In the genomic region with DNA sequence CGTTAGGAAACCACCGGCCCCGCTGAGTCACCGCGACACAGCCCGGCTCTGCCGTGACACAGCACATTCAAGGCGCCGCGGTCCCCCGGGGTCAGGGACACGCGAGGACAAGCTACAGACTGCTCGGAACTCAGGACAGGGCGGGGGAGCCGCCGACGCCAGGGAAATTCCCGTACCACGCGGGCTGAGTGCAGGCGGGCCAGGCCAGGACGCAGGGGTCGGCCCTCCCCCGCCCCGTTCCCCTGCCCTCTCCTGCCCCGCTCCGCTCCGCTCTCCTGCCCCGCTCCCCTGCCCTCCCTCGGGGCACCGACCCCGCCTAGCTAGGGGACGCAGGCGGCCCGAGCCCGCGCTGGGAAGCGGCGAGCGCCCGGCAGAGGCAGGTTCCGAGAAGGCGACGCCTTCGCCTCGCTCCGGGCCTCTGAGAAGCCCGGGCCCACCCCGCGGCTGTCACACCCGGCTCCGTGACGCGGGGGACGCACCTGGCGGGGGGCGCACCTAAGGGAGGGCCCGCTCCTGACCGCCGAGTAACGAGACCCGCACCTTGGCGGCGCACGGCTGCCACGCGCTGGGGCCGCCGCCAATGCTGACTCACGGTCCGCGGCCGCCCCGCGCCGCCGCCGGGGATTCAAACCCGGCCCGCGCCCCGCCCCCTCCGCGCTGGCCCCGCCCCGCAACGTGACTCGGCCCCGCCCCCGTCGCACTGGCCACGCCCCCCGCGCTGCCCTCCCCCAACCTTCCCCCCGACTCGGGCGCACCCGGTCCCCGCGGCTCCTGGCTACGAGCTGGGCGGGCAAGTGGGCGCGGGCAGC, we compare ENCODE assay signal across 8 cellular contexts. TPM values are rescaled to one million over a fixed set of nuclear protein-coding genes. Genes with fewer than 3 reads are reported as not detected.
DNase-seq lines count a peak whose midpoint lies in the region; ATAC-seq and TF ChIP-seq lines count a peak whose summit lies in the region.

No MANE protein-coding gene starts in this region.

- peak overlapping the region; percentile 83 for H2AFZ ChIP-seq in SU-DHL-6 (ENCODE audit: low read depth, low read length, severe bottlenecking)

- H3K4me2 ChIP-seq in SU-DHL-6 (ENCODE audit: low read depth, low read length, poor library complexity, severe bottlenecking) = peak overlapping the region; percentile 57

- intact Hi-C loops in heart left ventricle (cut with DNase I) (no loop called here), upper lobe of right lung (cut with DNase I) (no loop called here)

- H3K9me3 ChIP-seq in SU-DHL-6 (ENCODE audit: insufficient read depth, low read length) (no peaks in the 10 kb centered on the region), heart left ventricle (no peaks in the 10 kb centered on the region), upper lobe of right lung (no peaks in the 10 kb centered on the region)

- peaks cover 8% of the 10 kb centered on the region for H3K4me1 Mint-ChIP-seq in progenitor cell of endocrine pancreas (ENCODE audit: low read depth)

- H3K9ac ChIP-seq in SU-DHL-6 (ENCODE audit: low read length) = peak overlapping the region; percentile 79

- TF ChIP-seq POLR2A in heart left ventricle (IDR thresholded peaks at IDR 0.05) = peak in 1 of 2 donors; percentile 36

- peaks cover 3 to 27% (median 14%) of the 10 kb centered on the region in 12 donors for H3K4me1 ChIP-seq in heart left ventricle
- H3K4me1 ChIP-seq in upper lobe of right lung = peaks cover 11% of the 10 kb centered on the region

- H3K36me3 ChIP-seq in SU-DHL-6 (ENCODE audit: low read length) (no peaks in the 10 kb centered on the region), heart left ventricle (peaks cover 0 to 56% (median 22%) of the 10 kb centered on the region in 9 donors), upper lobe of right lung (peaks cover 16% of the 10 kb centered on the region)

- peak overlapping the region; percentile 73 for H3K4me3 Mint-ChIP-seq in progenitor cell of endocrine pancreas (ENCODE audit: low read depth)

- H3K4me3 ChIP-seq in SU-DHL-6 (ENCODE audit: insufficient read depth, low read length, poor library complexity, severe bottlenecking) (peak overlapping the region; percentile 76), heart left ventricle (peak overlapping the region; percentile 26 to 74 (median 58)), upper lobe of right lung (peak overlapping the region; percentile 51)

- peaks cover 7% of the 10 kb centered on the region for H3K27me3 Mint-ChIP-seq in progenitor cell of endocrine pancreas

- no peaks in the 10 kb centered on the region for H3K9me2 ChIP-seq in SU-DHL-6 (replicated peaks; ENCODE audit: insufficient read depth, low read length)

- H3K9me3 Mint-ChIP-seq in progenitor cell of endocrine pancreas (ENCODE audit: low read depth) = no peaks in the 10 kb centered on the region

- H3K27ac ChIP-seq in SU-DHL-6 (ENCODE audit: low read depth, low read length) = no peak overlapping the region; the same call in 1 of the 2 replicates
- peak overlapping the region; percentile 47 to 90 (median 84) for H3K27ac ChIP-seq in heart left ventricle
- peak overlapping the region; percentile 70 for H3K27ac ChIP-seq in upper lobe of right lung

- peak; percentile 72 to 93 (median 90) for ATAC-seq in heart left ventricle
- ATAC-seq in upper lobe of right lung = peak; percentile 86

- H4K20me1 ChIP-seq in SU-DHL-6 (ENCODE audit: low read depth, low read length) = no peaks in the 10 kb centered on the region

- no peaks in the 10 kb centered on the region for H3F3A ChIP-seq in SU-DHL-6 (ENCODE audit: insufficient read depth)

- H3K27me3 ChIP-seq in SU-DHL-6 (ENCODE audit: low read length) (no peaks in the 10 kb centered on the region), heart left ventricle (no peaks in the 10 kb centered on the region), upper lobe of right lung (no peaks in the 10 kb centered on the region)

- 0 to 3% (median 1%) methylated on average over 30 to 105 of the region's 105 CpGs for WGBS in heart left ventricle, 4 donors

- H3K27ac Mint-ChIP-seq in progenitor cell of endocrine pancreas = peak overlapping the region; percentile 85

- peaks cover 2% of the 10 kb centered on the region for H3K36me3 Mint-ChIP-seq in progenitor cell of endocrine pancreas (ENCODE audit: insufficient read depth)

- DNase-seq in NCI-H2081 (lab: John Stamatoyannopoulos, UW) (peak; percentile 41 to 63), NCI-H2081 treated with DMSO at 0.1 percent for 48 hours (lab: John Stamatoyannopoulos, UW) (no peak), HT1080 (ENCODE audit: low read depth) (peak; percentile 64), heart left ventricle (peak; percentile 83 to 93 (median 90)), progenitor cell of endocrine pancreas (ENCODE audit: low spot score, unreplicated experiment) (peak; percentile 62), upper lobe of right lung (peak; percentile 89)
- peak; percentile 32 for DNase-seq in activated naive CD8-positive, alpha-beta T cell treated with anti-CD3 and anti-CD28 coated beads, Interleukin-2, amount 50 U/mL, for 16 hours (ENCODE audit: low read depth, low spot score)

- TF ChIP-seq CTCF in SU-DHL-6 (IDR thresholded peaks at IDR 0.05; ENCODE audit: insufficient read depth, low read length, poor library complexity, severe bottlenecking) = no peak
- no peak for TF ChIP-seq CTCF in heart left ventricle (IDR thresholded peaks at IDR 0.05)
- TF ChIP-seq CTCF in progenitor cell of endocrine pancreas (IDR thresholded peaks at IDR 0.05; ENCODE audit: unreplicated experiment) = no peak
- TF ChIP-seq CTCF in upper lobe of right lung (IDR thresholded peaks at IDR 0.05) = no peak

- peaks cover 11% of the 10 kb centered on the region; the same call in 1 of the 2 replicates for H3K79me2 ChIP-seq in SU-DHL-6 (ENCODE audit: insufficient read depth, low read length)

RNA-seq across cellular contexts. Expression of a gene that starts 27.5 kb away (rescaled TPM):
- total RNA-seq in HT1080 (2014; rRNA removed; shearing (Covaris generic)) = 38.2 and 38.9 TPM in 2 replicates
- polyA plus RNA-seq in HT1080 (2015; cell fraction: cytosol; rRNA removed) = 32.2 and 45.9 TPM in 2 replicates
- polyA plus RNA-seq in HT1080 (2015; cell fraction: nucleus; rRNA removed) = 43.5 and 49.4 TPM in 2 replicates
- 10 to 100 TPM; 25.4 to 54.2 (median 31.0) TPM for total RNA-seq in heart left ventricle
- polyA plus RNA-seq in heart left ventricle = 10 to 100 TPM; 31.9 to 45.0 TPM
- total RNA-seq in progenitor cell of endocrine pancreas = 49.7 and 51.7 TPM in 2 replicates
- total RNA-seq in upper lobe of right lung = 82.9 TPM

RNA-seq across cellular contexts. Expression of a gene that starts 27.6 kb away (rescaled TPM):
- total RNA-seq in HT1080 (2014; rRNA removed; shearing (Covaris generic)) = 103 and 109 TPM in 2 replicates
- polyA plus RNA-seq in HT1080 (2015; cell fraction: cytosol; rRNA removed) = 75.2 and 81.5 TPM in 2 replicates
- 32.7 and 38.3 TPM in 2 replicates for polyA plus RNA-seq in HT1080 (2015; cell fraction: nucleus; rRNA removed)
- total RNA-seq in heart left ventricle = 100 to 1,000 TPM in 1 of 9 donors, 10 to 100 TPM in 8; 46.3 to 108 (median 58.9) TPM
- polyA plus RNA-seq in heart left ventricle = 10 to 100 TPM; 60.0 to 75.4 TPM
- total RNA-seq in progenitor cell of endocrine pancreas = 52.6 and 56.8 TPM in 2 replicates
- total RNA-seq in upper lobe of right lung = 43.8 TPM

RNA-seq across cellular contexts. Expression of a gene that starts 35.2 kb away (rescaled TPM):
- total RNA-seq in HT1080 (2014; rRNA removed; shearing (Covaris generic)) = 17.0 and 21.8 TPM in 2 replicates
- 21.2 and 24.3 TPM in 2 replicates for polyA plus RNA-seq in HT1080 (2015; cell fraction: cytosol; rRNA removed)
- 47.3 and 53.9 TPM in 2 replicates for polyA plus RNA-seq in HT1080 (2015; cell fraction: nucleus; rRNA removed)
- 10 to 100 TPM in 4 of 9 donors, 1 to 10 TPM in 5; 4.3 to 18.3 (median 9.4) TPM for total RNA-seq in heart left ventricle
- polyA plus RNA-seq in heart left ventricle = 1 to 10 TPM; 6.2 to 6.3 TPM
- total RNA-seq in progenitor cell of endocrine pancreas = 31.5 and 33.1 TPM in 2 replicates
- 19.9 TPM for total RNA-seq in upper lobe of right lung

RNA-seq across cellular contexts. Expression of a gene that starts 41.3 kb away (rescaled TPM):
- total RNA-seq in HT1080 (2014; rRNA removed; shearing (Covaris generic)) = 42.0 and 62.9 TPM in 2 replicates
- 38.7 and 39.0 TPM in 2 replicates for polyA plus RNA-seq in HT1080 (2015; cell fraction: cytosol; rRNA removed)
- polyA plus RNA-seq in HT1080 (2015; cell fraction: nucleus; rRNA removed) = 21.8 and 24.9 TPM in 2 replicates
- total RNA-seq in heart left ventricle = 10 to 100 TPM in 7 of 9 donors, 1 to 10 TPM in 2; 8.9 to 21.3 (median 11.9) TPM
- polyA plus RNA-seq in heart left ventricle = 10 to 100 TPM; 10.9 to 34.2 TPM
- total RNA-seq in progenitor cell of endocrine pancreas = 10.8 and 11.3 TPM in 2 replicates
- total RNA-seq in upper lobe of right lung = 9.1 TPM

RNA-seq across cellular contexts. Expression of a gene that starts 45.8 kb away (rescaled TPM):
- total RNA-seq in HT1080 (2014; rRNA removed; shearing (Covaris generic)) = 0.13 and 0.50 TPM in 2 replicates
- polyA plus RNA-seq in HT1080 (2015; cell fraction: cytosol; rRNA removed) = 0.59 and 2.9 TPM in 2 replicates
- polyA plus RNA-seq in HT1080 (2015; cell fraction: nucleus; rRNA removed) = 4.9 and 5.0 TPM in 2 replicates
- 1 to 10 TPM in 8 of 9 donors, under 1 TPM in 1; 0.88 to 4.0 (median 2.6) TPM for total RNA-seq in heart left ventricle
- 1 to 10 TPM; 1.7 to 2.6 TPM for polyA plus RNA-seq in heart left ventricle
- 17.5 and 18.2 TPM in 2 replicates for total RNA-seq in progenitor cell of endocrine pancreas
- 3.0 TPM for total RNA-seq in upper lobe of right lung
